13 cellular contexts compared by ENCODE assay signal in genomic region chr2:95265182-95265581, GRCh38. TPM values are rescaled to one million over a fixed set of nuclear protein-coding genes. Genes with fewer than 3 reads are reported as not detected.
"Had no signal": no experiment of that assay in that cellular context is flagged by ENCODE, and none has a peak within 500 bp of the region (broad histone marks: within the 10 kb centered on the region; RNA-seq: fewer than 3 reads in every experiment).

No MANE protein-coding gene starts in this region.

- H3K27ac ChIP-seq: adrenal gland, heart left ventricle, tibial nerve had no signal

- H3K27me3 ChIP-seq: adrenal gland, heart left ventricle, tibial nerve had no signal

- H3K4me3 ChIP-seq: adrenal gland, heart left ventricle, tibial nerve had no signal

- H3K9me3 ChIP-seq: adrenal gland, heart left ventricle, tibial nerve had no signal

- H3K36me3 ChIP-seq: adrenal gland, heart left ventricle had no signal

- DNase-seq: activated CD4-positive, alpha-beta T cell treated with anti-CD3 and anti-CD28 coated beads, Interleukin-2, amount 50 U/mL, for 1 hour; activated naive CD4-positive, alpha-beta T cell treated with anti-CD3 and anti-CD28 coated beads, Interleukin-2, amount 10 ng/mL, durations not matched to agents 7 days and 5 days; foreskin melanocyte; mesenchymal stem cell; SIG-M5; stimulated activated CD4-positive, alpha-beta T cell treated with anti-CD3 and anti-CD28 coated beads, Interleukin-15, amount 100 ng/mL, for 24 hours; T-helper 2 cell had no signal

- ATAC-seq: left lobe of liver; natural killer cell treated with Interleukin-12 subunit alpha and Interleukin-12 subunit beta and Interleukin-15 and Interleukin-18, amount 100 ng/mL, for 72 hours had no signal

- H3K4me1 ChIP-seq: adrenal gland, tibial nerve had no signal

RNA-seq across cellular contexts. Expression of gene KCNIP3, which starts 32.0 kb away (rescaled TPM):
- total RNA-seq: activated T-helper 1 cell treated with anti-CD3 and anti-CD28 coated beads, Interleukin-12 subunit alpha, Interleukin-12 subunit beta, Interleukin-2, Interleukin-4 antibody, amounts not matched to agents 30 ng/mL and 10 ng/mL and 1 ng/mL, durations not matched to agents 14 hours and 24 hours and 36 hours; natural killer cell treated with Interleukin-12 subunit alpha and Interleukin-12 subunit beta and Interleukin-15 and Interleukin-18, amount 100 ng/mL, for 72 hours had no signal
